ENCODE assay signal across 20 cellular contexts in genomic region chr10:85003083-85003482, GRCh38.
A peak's percentile ranks its signal among the peaks of the same experiment; 100 is the strongest.
DNase-seq lines count a peak whose midpoint lies in the region; ATAC-seq and TF ChIP-seq lines count a peak whose summit lies in the region.
"Had no signal": no experiment of that assay in that cellular context is flagged by ENCODE, and none has a peak within 500 bp of the region (broad histone marks: within the 10 kb centered on the region; RNA-seq: fewer than 3 reads in every experiment).

No MANE protein-coding gene starts in this region.

- no peaks in the 10 kb centered on the region for H3K27me3 Mint-ChIP-seq in WTC11 (ENCODE audit: low read depth)

- H3K36me3 ChIP-seq in MM.1S (replicated peaks; ENCODE audit: insufficient read depth, low read length): no peaks in the 10 kb centered on the region
- H3K36me3 ChIP-seq in colonic mucosa: no peaks in the 10 kb centered on the region

- DNase-seq in MM.1S (peak; percentile 56), putamen (ENCODE audit: low spot score) (peak; percentile 70), colonic mucosa (no peak), DMS153 (lab: John Stamatoyannopoulos, UW) (no peak), WTC11 (ENCODE audit: low spot score) (no peak)
- DNase-seq: ACHN, AML-193, Caco-2, HCEC 1CT, NCI-H1436, NCI-H2029 treated with DMSO at 0.1 percent for 48 hours, NCI-H2171 treated with DMSO at 0.1 percent for 48 hours, NCI-H510A, NCI-H774, PC-3, T-helper 2 cell had no signal

- H3K36me3 Mint-ChIP-seq in WTC11: no peaks in the 10 kb centered on the region

- no peaks in the 10 kb centered on the region for H3K9me3 Mint-ChIP-seq in WTC11

- peaks cover 20% of the 10 kb centered on the region for H3K4me1 ChIP-seq in MM.1S (ENCODE audit: low read length)
- no peaks in the 10 kb centered on the region for H3K4me1 ChIP-seq in colonic mucosa
- H3K4me1 ChIP-seq: Caco-2 had no signal

- H3K27ac ChIP-seq in MM.1S (ENCODE audit: low read length): no peak overlapping the region
- no peak overlapping the region for H3K27ac ChIP-seq in colonic mucosa
- H3K27ac ChIP-seq: RWPE1 had no signal

- H3K27me3 ChIP-seq in MM.1S (replicated peaks; ENCODE audit: insufficient read depth, low read length) (no peaks in the 10 kb centered on the region), colonic mucosa (no peaks in the 10 kb centered on the region)

- CTCF ChIA-PET in WTC11 (lab: Charles Lee): no interaction called here

- intact Hi-C loops in colonic mucosa (cut with DNase I): no loop called here

- 0 out of 2 replicates have a peak, but pooled peaks cover 2% of the 10 kb centered on the region for H3K4me1 Mint-ChIP-seq in WTC11

- ATAC-seq in GM21381 (IDR thresholded peaks at IDR 0.05; ENCODE audit: unreplicated experiment): peak; percentile 66
- ATAC-seq in HG03108 (IDR thresholded peaks at IDR 0.05; ENCODE audit: unreplicated experiment): peak; percentile 56
- ATAC-seq in WTC11: no peak
- ATAC-seq: K562, PC-3 had no signal

- no peak overlapping the region for H3K4me3 ChIP-seq in MM.1S (ENCODE audit: low read length)
- no peak overlapping the region for H3K4me3 ChIP-seq in colonic mucosa
- H3K4me3 ChIP-seq: K562 had no signal

- H3K4me3 Mint-ChIP-seq in WTC11: no peak overlapping the region

- TF ChIP-seq CTCF in MM.1S (IDR thresholded peaks at IDR 0.05; ENCODE audit: low read length) (no peak), colonic mucosa (IDR thresholded peaks at IDR 0.05) (no peak), WTC11 (IDR thresholded peaks at IDR 0.05) (no peak)

- H3K9ac ChIP-seq in MM.1S (ENCODE audit: low read length) (no peak overlapping the region), colonic mucosa (ENCODE audit: low read depth in 2 of 2, low read length in 2 of 2) (no peak overlapping the region)

- H3K9me2 ChIP-seq in MM.1S (replicated peaks; ENCODE audit: insufficient read depth, low read length): no peaks in the 10 kb centered on the region

- no peak overlapping the region for H2AFZ ChIP-seq in MM.1S (ENCODE audit: low read length)

- H3K79me2 ChIP-seq in MM.1S (ENCODE audit: low read length): no peaks in the 10 kb centered on the region

- peak overlapping the region; percentile 3; the same call in 1 of the 2 replicates for H3K4me2 ChIP-seq in MM.1S (ENCODE audit: low read depth, low read length)

- H3K9me3 ChIP-seq in MM.1S (replicated peaks; ENCODE audit: insufficient read depth, low read length) (no peaks in the 10 kb centered on the region), colonic mucosa (no peaks in the 10 kb centered on the region)
- H3K9me3 ChIP-seq: Caco-2 had no signal

- POLR2A ChIA-PET in WTC11 (lab: Charles Lee): no interaction called here

- H3F3A ChIP-seq in MM.1S (ENCODE audit: insufficient read depth, low read length): 0 out of 2 replicates have a peak, but pooled peaks cover 3% of the 10 kb centered on the region

- no peak overlapping the region for H3K27ac Mint-ChIP-seq in WTC11

- no peaks in the 10 kb centered on the region for H4K20me1 ChIP-seq in MM.1S (ENCODE audit: insufficient read depth, low read length)

TF ChIP-seq in WTC11, 78 proteins besides CTCF, POLR2A, EP300 and RAD21:
- TF ChIP-seq CREB1 (CRISPR knock-in tag; IDR thresholded peaks at IDR 0.05): no peak
- no peak for TF ChIP-seq EMX1 (CRISPR knock-in tag; IDR thresholded peaks at IDR 0.05)
- TF ChIP-seq NFYB (CRISPR knock-in tag; conservative IDR thresholded peaks at IDR 0.05; ENCODE audit: low read depth): no peak
- TF ChIP-seq CBFB (CRISPR knock-in tag; IDR thresholded peaks at IDR 0.05; ENCODE audit: low read depth): no peak

Comparison
In these comparisons a context has a peak if more than half of its experiments do, and no peak if none do; other contexts are left out.
1. DNase-seq: peak in MM.1S (single experiment) and putamen (single experiment); none in colonic mucosa (single experiment), DMS153 (single experiment) and WTC11 (single experiment).